Comparison of ENCODE assay signal across 31 cellular contexts in genomic region chr17:32722733-32723132, GRCh38.
"Had no signal": no experiment of that assay in that cellular context is flagged by ENCODE, and none has a peak within 500 bp of the region (broad histone marks: within the 10 kb centered on the region; RNA-seq: fewer than 3 reads in every experiment).

No MANE protein-coding gene starts in this region.

- FAIRE-seq: colon, endometrium, kidney, small intestine had no signal

- DNase-seq: activated CD4-positive, alpha-beta memory T cell treated with anti-CD3 and anti-CD28 coated beads, Interleukin-2, amount 10 ng/mL, durations not matched to agents 7 days and 5 days; activated CD4-positive, alpha-beta T cell treated with anti-CD3 and anti-CD28 coated beads for 1 hour; activated CD4-positive, alpha-beta T cell treated with anti-CD3 and anti-CD28 coated beads, Interleukin-2, amount 10 ng/mL, durations not matched to agents 7 days and 5 days; activated CD8-positive, alpha-beta memory T cell treated with anti-CD3 and anti-CD28 coated beads, Interleukin-2, amount 50 U/mL, for 48 hours; activated naive CD8-positive, alpha-beta T cell treated with anti-CD3 and anti-CD28 coated beads, Interleukin-2, amount 50 U/mL, for 24 hours; activated T-cell treated with anti-CD3 and anti-CD28 coated beads, Interleukin-2, amount 50 U/mL, for 24 hours; dermis blood vessel endothelial cell; effector CD8-positive, alpha-beta T cell; head of caudate nucleus; immature natural killer cell; kidney; left lung; mesendoderm; small intestine; stimulated activated CD4-positive, alpha-beta T cell treated with anti-CD3 and anti-CD28 coated beads, Interleukin-4, amount 100 ng/mL, for 24 hours; T-helper 17 cell; T1000; thyroid gland; upper lobe of right lung had no signal

- H3K9me3 Mint-ChIP-seq: activated T-cell treated with anti-CD3 and anti-CD28 coated beads, Interleukin-2, amount 50 U/mL, for 24 hours had no signal

- H3K4me1 ChIP-seq: breast epithelium, left lung, thyroid gland, upper lobe of right lung had no signal

- H3K27me3 ChIP-seq: breast epithelium, left lung, neutrophil, thyroid gland, upper lobe of right lung had no signal

- H3K4me3 ChIP-seq: breast epithelium, left lung, lung, thyroid gland, upper lobe of right lung had no signal

- H3K27ac Mint-ChIP-seq: activated CD4-positive, alpha-beta memory T cell treated with anti-CD3 and anti-CD28 coated beads, Interleukin-2, amount 10 ng/mL, durations not matched to agents 7 days and 5 days; activated CD4-positive, alpha-beta T cell treated with anti-CD3 and anti-CD28 coated beads, Interleukin-2, amount 10 ng/mL, durations not matched to agents 7 days and 5 days; activated naive CD4-positive, alpha-beta T cell treated with anti-CD3 and anti-CD28 coated beads, Interleukin-2, amount 50 U/mL, for 24 hours; activated naive CD8-positive, alpha-beta T cell treated with anti-CD3 and anti-CD28 coated beads, Interleukin-2, amount 50 U/mL, for 24 hours; activated T-cell treated with anti-CD3 and anti-CD28 coated beads, Interleukin-2, amount 50 U/mL, for 24 hours; activated T-helper 2 cell treated with anti-CD3 and anti-CD28 coated beads, Interferon-gamma antibody, Interleukin-2, Interleukin-4, amounts not matched to agents 10 μg/mL and 5 μg/mL and 100 μg/mL, durations not matched to agents 14 hours and 24 hours and 36 hours; immature natural killer cell; nephron; stimulated activated effector memory CD8-positive, alpha-beta T cell treated with anti-CD3 and anti-CD28 coated beads, Interleukin-12 subunit alpha, Interleukin-12 subunit beta, amount 100 ng/mL, for 72 hours; stimulated activated naive CD8-positive, alpha-beta T cell treated with anti-CD3 and anti-CD28 coated beads, Interleukin-15, Interleukin-2, amounts not matched to agents 100 ng/mL and 50 ng/mL, for 24 hours; T-helper 17 cell had no signal

- H3K4me3 Mint-ChIP-seq: activated CD4-positive, alpha-beta memory T cell treated with anti-CD3 and anti-CD28 coated beads, Interleukin-2, amount 10 ng/mL, durations not matched to agents 7 days and 5 days; activated CD4-positive, alpha-beta T cell treated with anti-CD3 and anti-CD28 coated beads, Interleukin-2, amount 10 ng/mL, durations not matched to agents 7 days and 5 days; activated naive CD4-positive, alpha-beta T cell treated with anti-CD3 and anti-CD28 coated beads, Interleukin-2, amount 50 U/mL, for 24 hours; activated naive CD8-positive, alpha-beta T cell treated with anti-CD3 and anti-CD28 coated beads, Interleukin-2, amount 50 U/mL, for 24 hours; activated T-cell treated with anti-CD3 and anti-CD28 coated beads, Interleukin-2, amount 50 U/mL, for 24 hours; central memory CD8-positive, alpha-beta T cell; immature natural killer cell; nephron; stimulated activated effector memory CD8-positive, alpha-beta T cell treated with anti-CD3 and anti-CD28 coated beads, Interleukin-12 subunit alpha, Interleukin-12 subunit beta, amount 100 ng/mL, for 72 hours; stimulated activated naive CD8-positive, alpha-beta T cell treated with anti-CD3 and anti-CD28 coated beads, Interleukin-15, Interleukin-2, amounts not matched to agents 100 ng/mL and 50 ng/mL, for 24 hours; T-helper 17 cell had no signal

- H3K9me3 ChIP-seq: breast epithelium, left lung, neutrophil, thyroid gland, upper lobe of right lung had no signal

- H3K27me3 Mint-ChIP-seq: activated CD4-positive, alpha-beta memory T cell treated with anti-CD3 and anti-CD28 coated beads, Interleukin-2, amount 10 ng/mL, durations not matched to agents 7 days and 5 days; activated CD4-positive, alpha-beta T cell treated with anti-CD3 and anti-CD28 coated beads, Interleukin-2, amount 10 ng/mL, durations not matched to agents 7 days and 5 days; activated naive CD4-positive, alpha-beta T cell treated with anti-CD3 and anti-CD28 coated beads, Interleukin-2, amount 50 U/mL, for 24 hours; activated naive CD8-positive, alpha-beta T cell treated with anti-CD3 and anti-CD28 coated beads, Interleukin-2, amount 50 U/mL, for 24 hours; activated T-cell treated with anti-CD3 and anti-CD28 coated beads, Interleukin-2, amount 50 U/mL, for 24 hours; central memory CD8-positive, alpha-beta T cell; stimulated activated naive CD8-positive, alpha-beta T cell treated with anti-CD3 and anti-CD28 coated beads, Interleukin-15, Interleukin-2, amounts not matched to agents 100 ng/mL and 50 ng/mL, for 24 hours; T-helper 17 cell had no signal

- H3K36me3 ChIP-seq: breast epithelium, left lung, neutrophil had no signal

- H3K27ac ChIP-seq: breast epithelium, left lung, neutrophil, thyroid gland, upper lobe of right lung had no signal

- H3K4me1 Mint-ChIP-seq: activated CD4-positive, alpha-beta memory T cell treated with anti-CD3 and anti-CD28 coated beads, Interleukin-2, amount 10 ng/mL, durations not matched to agents 7 days and 5 days; activated CD4-positive, alpha-beta T cell treated with anti-CD3 and anti-CD28 coated beads, Interleukin-2, amount 10 ng/mL, durations not matched to agents 7 days and 5 days; activated naive CD4-positive, alpha-beta T cell treated with anti-CD3 and anti-CD28 coated beads, Interleukin-2, amount 50 U/mL, for 24 hours; activated naive CD8-positive, alpha-beta T cell treated with anti-CD3 and anti-CD28 coated beads, Interleukin-2, amount 50 U/mL, for 24 hours; central memory CD8-positive, alpha-beta T cell; immature natural killer cell; nephron; stimulated activated effector memory CD8-positive, alpha-beta T cell treated with anti-CD3 and anti-CD28 coated beads, Interleukin-12 subunit alpha, Interleukin-12 subunit beta, amount 100 ng/mL, for 72 hours; T-helper 17 cell had no signal

- ATAC-seq: activated naive CD8-positive, alpha-beta T cell treated with anti-CD3 and anti-CD28 coated beads, Interleukin-2, amount 50 U/mL, for 24 hours; left lung; sciatic nerve; stimulated activated effector memory CD8-positive, alpha-beta T cell treated with anti-CD3 and anti-CD28 coated beads, Interleukin-12 subunit alpha, Interleukin-12 subunit beta, amount 100 ng/mL, for 72 hours; T-helper 17 cell; upper lobe of right lung had no signal
